ENCODE assay signal across 8 cellular contexts in genomic region chr15:74127954-74128784, GRCh38. TPM values are rescaled to one million over a fixed set of nuclear protein-coding genes. Genes with fewer than 3 reads are reported as not detected.
DNase-seq lines count a peak whose midpoint lies in the region; ATAC-seq and TF ChIP-seq lines count a peak whose summit lies in the region.

No MANE protein-coding gene starts in this region.

- POLR2A ChIA-PET in AG04450 (lab: Yijun Ruan, JAX), result interaction anchor here (0.6 to 0.7 kb wide), 2 partner anchors 93 to 555 kb away, joined by 5 to 10 read pairs; no protein-coding TSS in a partner anchor

- peak overlapping the region; percentile 41 for H3K4me3 ChIP-seq in AG04450 (ENCODE audit: low read depth, low read length)
- peak overlapping the region; percentile 29 for H3K4me3 ChIP-seq in Jurkat, Clone E6-1 (ENCODE audit: low read length)

- DNase-seq in AG04450 (ENCODE audit: low read depth, low spot score) (no peak), chondrocyte (ENCODE audit: low spot score) (no peak), mesothelial cell of epicardium (ENCODE audit: low spot score in 2 of 2, unreplicated experiment in 2 of 2) (no peak), GOT3 (lab: John Stamatoyannopoulos, UW) (no peak), kidney tubule cell (ENCODE audit: low spot score) (no peak), T1000 (lab: John Stamatoyannopoulos, UW) (no peak)
- DNase-seq in Jurkat, Clone E6-1 (ENCODE audit: low read depth, low spot score), result no peak

- peaks cover 7% of the 10 kb centered on the region for H3K9me3 ChIP-seq in AG04450 (ENCODE audit: control insufficient read depth, insufficient read depth, low read length)

- CTCF ChIA-PET in AG04450 (lab: Charles Lee), result interaction anchor here (0.6 to 4.6 kb wide), 21 partner anchors 19 to 1885 kb away, joined by 3 to 58 read pairs (median 4); no protein-coding TSS in a partner anchor

- H3K27ac Mint-ChIP-seq in chondrocyte (ENCODE audit: unreplicated experiment) (no peak overlapping the region), mesothelial cell of epicardium (no peak overlapping the region)

- H3K4me3 Mint-ChIP-seq in chondrocyte (ENCODE audit: unreplicated experiment) (peak overlapping the region; percentile 65), mesothelial cell of epicardium (peak overlapping the region; percentile 64)

- H3K27ac ChIP-seq in AG04450 (ENCODE audit: low read depth, low read length), result no peak overlapping the region

- H3K36me3 Mint-ChIP-seq in chondrocyte (ENCODE audit: low read depth) (peaks cover 2% of the 10 kb centered on the region), mesothelial cell of epicardium (peaks cover 2% of the 10 kb centered on the region)

- TF ChIP-seq CTCF in AG04450 (IDR thresholded peaks at IDR 0.05; ENCODE audit: low read depth, low read length) (no peak), chondrocyte (IDR thresholded peaks at IDR 0.05) (no peak), mesothelial cell of epicardium (IDR thresholded peaks at IDR 0.05; ENCODE audit: unreplicated experiment) (no peak)

- peaks cover 87% of the 10 kb centered on the region for H3K27me3 ChIP-seq in AG04450 (ENCODE audit: control insufficient read depth, insufficient read depth, low read length)

- H3K4me1 Mint-ChIP-seq in chondrocyte (ENCODE audit: low read depth), result peaks cover 32% of the 10 kb centered on the region
- peaks cover 23% of the 10 kb centered on the region for H3K4me1 Mint-ChIP-seq in mesothelial cell of epicardium

- peaks cover 37% of the 10 kb centered on the region for H3K27me3 Mint-ChIP-seq in chondrocyte (ENCODE audit: low read depth)
- peaks cover 98% of the 10 kb centered on the region for H3K27me3 Mint-ChIP-seq in mesothelial cell of epicardium (ENCODE audit: low read depth)

- H3K9me3 Mint-ChIP-seq in chondrocyte (ENCODE audit: low read depth), result no peaks in the 10 kb centered on the region
- no peaks in the 10 kb centered on the region for H3K9me3 Mint-ChIP-seq in mesothelial cell of epicardium

- ATAC-seq in GM21447 (IDR thresholded peaks at IDR 0.05; ENCODE audit: unreplicated experiment), result no peak

RNA-seq across cellular contexts. Expression of gene ISLR2, which starts 2.2 kb away (rescaled TPM):
- not detected in 2 replicates for polyA plus RNA-seq in AG04450 (2011; rRNA removed)
- polyA minus RNA-seq in AG04450 (2011; rRNA and poly(A)+ RNA removed), result not detected in 2 replicates
- polyA plus RNA-seq in Jurkat, Clone E6-1 (2012; ENCODE audit: insufficient read depth, insufficient read length), result not detected
- total RNA-seq in chondrocyte, result 2.9 to 4.9 TPM (median 3.2 TPM) in 3 replicates
- 1.3 to 1.9 TPM (median 1.4 TPM) in 3 replicates for total RNA-seq in mesothelial cell of epicardium

RNA-seq across cellular contexts. Expression of gene ISLR, which starts 45.3 kb away (rescaled TPM):
- 2.3 and 3.0 TPM in 2 replicates for polyA plus RNA-seq in AG04450 (2011; rRNA removed)
- polyA minus RNA-seq in AG04450 (2011; rRNA and poly(A)+ RNA removed), result 0.96 and 1.0 TPM in 2 replicates
- not detected for polyA plus RNA-seq in Jurkat, Clone E6-1 (2012; ENCODE audit: insufficient read depth, insufficient read length)
- total RNA-seq in chondrocyte (49.6 to 143 TPM (median 53.3 TPM) in 3 replicates), mesothelial cell of epicardium (59.8 to 66.8 TPM (median 64.9 TPM) in 3 replicates)

RNA-seq across cellular contexts. Expression of gene GOLGA6A, which starts 45.8 kb away (rescaled TPM):
- polyA plus RNA-seq in AG04450 (2011; rRNA removed), result not detected in 2 replicates
- not detected in 2 replicates for polyA minus RNA-seq in AG04450 (2011; rRNA and poly(A)+ RNA removed)
- polyA plus RNA-seq in Jurkat, Clone E6-1 (2012; ENCODE audit: insufficient read depth, insufficient read length), result not detected
- total RNA-seq in chondrocyte, result 0.12 to 0.46 TPM in 2 of 3 replicates, not detected in the other
- 0.20 to 0.94 TPM (median 0.29 TPM) in 3 replicates for total RNA-seq in mesothelial cell of epicardium
